21 cellular contexts compared by ENCODE assay signal in genomic region chr4:147955827-147956565, GRCh38.
"Had no signal": no experiment of that assay in that cellular context is flagged by ENCODE, and none has a peak within 500 bp of the region (broad histone marks: within the 10 kb centered on the region; RNA-seq: fewer than 3 reads in every experiment).

No MANE protein-coding gene starts in this region.

- H3K27me3 Mint-ChIP-seq: activated CD4-positive, alpha-beta memory T cell treated with anti-CD3 and anti-CD28 coated beads for 36 hours; activated CD8-positive, alpha-beta memory T cell treated with anti-CD3 and anti-CD28 coated beads, Interleukin-2, amount 10 ng/mL, durations not matched to agents 7 days and 5 days; activated naive CD8-positive, alpha-beta T cell treated with anti-CD3 and anti-CD28 coated beads, Interleukin-2, amount 50 U/mL, for 24 hours; T-cell; type B pancreatic cell had no signal

- H3K4me1 Mint-ChIP-seq: activated CD8-positive, alpha-beta memory T cell treated with anti-CD3 and anti-CD28 coated beads, Interleukin-2, amount 10 ng/mL, durations not matched to agents 7 days and 5 days; activated naive CD8-positive, alpha-beta T cell treated with anti-CD3 and anti-CD28 coated beads, Interleukin-2, amount 50 U/mL, for 24 hours; immature natural killer cell; stimulated activated effector memory CD8-positive, alpha-beta T cell treated with anti-CD3 and anti-CD28 coated beads, Interleukin-12 subunit alpha, Interleukin-12 subunit beta, amount 100 ng/mL, for 72 hours; T-cell had no signal

- H3K9me3 Mint-ChIP-seq: activated naive CD4-positive, alpha-beta T cell treated with anti-CD3 and anti-CD28 coated beads for 36 hours; activated T-helper 2 cell treated with anti-CD3 and anti-CD28 coated beads, Interferon-gamma antibody, Interleukin-2, Interleukin-4, amounts not matched to agents 10 μg/mL and 5 μg/mL and 100 μg/mL, durations not matched to agents 14 hours and 24 hours and 36 hours; neural progenitor cell; stimulated activated effector memory CD8-positive, alpha-beta T cell treated with anti-CD3 and anti-CD28 coated beads, Interleukin-12 subunit alpha, Interleukin-12 subunit beta, amount 100 ng/mL, for 72 hours; T-cell; type B pancreatic cell had no signal

- H3K4me3 Mint-ChIP-seq: activated CD4-positive, alpha-beta memory T cell treated with anti-CD3 and anti-CD28 coated beads for 36 hours; activated CD8-positive, alpha-beta memory T cell treated with anti-CD3 and anti-CD28 coated beads, Interleukin-2, amount 10 ng/mL, durations not matched to agents 7 days and 5 days; activated naive CD4-positive, alpha-beta T cell treated with anti-CD3 and anti-CD28 coated beads for 36 hours; activated naive CD8-positive, alpha-beta T cell treated with anti-CD3 and anti-CD28 coated beads, Interleukin-2, amount 50 U/mL, for 24 hours; immature natural killer cell; neural progenitor cell; stimulated activated effector memory CD8-positive, alpha-beta T cell treated with anti-CD3 and anti-CD28 coated beads, Interleukin-12 subunit alpha, Interleukin-12 subunit beta, amount 100 ng/mL, for 72 hours; T-cell; type B pancreatic cell had no signal

- H3K27ac ChIP-seq: neural progenitor cell, ovary had no signal

- DNase-seq: activated CD4-positive, alpha-beta memory T cell treated with anti-CD3 and anti-CD28 coated beads for 36 hours; activated CD4-positive, alpha-beta T cell treated with anti-CD3 and anti-CD28 coated beads for 1 hour; activated CD8-positive, alpha-beta memory T cell treated with anti-CD3 and anti-CD28 coated beads, Interleukin-2, amount 10 ng/mL, durations not matched to agents 7 days and 5 days; activated naive CD4-positive, alpha-beta T cell treated with anti-CD3 and anti-CD28 coated beads for 36 hours; activated naive CD8-positive, alpha-beta T cell treated with anti-CD3 and anti-CD28 coated beads, Interleukin-2, amount 50 U/mL, for 24 hours; activated T-cell treated with anti-CD3 and anti-CD28 coated beads, Interleukin-2, amount 50 U/mL, for 1 hour; aorta; esophagus squamous epithelium; glutamatergic neuron; hypothalamus; immature natural killer cell; left colon; ovary; stimulated activated CD4-positive, alpha-beta T cell treated with anti-CD3 and anti-CD28 coated beads, Interleukin-12 subunit alpha, Interleukin-12 subunit beta, amount 100 ng/mL, for 4 hours; substantia nigra; T-cell; T1000 had no signal

- H3K9ac ChIP-seq: neural progenitor cell had no signal

- H3K4me3 ChIP-seq: esophagus squamous epithelium, neural progenitor cell, ovary had no signal

- H3K9me3 ChIP-seq: esophagus squamous epithelium, ovary had no signal

- H3K27me3 ChIP-seq: esophagus squamous epithelium, neural progenitor cell, ovary had no signal

- H3K36me3 ChIP-seq: ovary had no signal

- ATAC-seq: activated CD8-positive, alpha-beta memory T cell treated with anti-CD3 and anti-CD28 coated beads, Interleukin-2, amount 10 ng/mL, durations not matched to agents 7 days and 5 days; activated naive CD8-positive, alpha-beta T cell treated with anti-CD3 and anti-CD28 coated beads, Interleukin-2, amount 50 U/mL, for 24 hours; left colon; stimulated activated effector memory CD8-positive, alpha-beta T cell treated with anti-CD3 and anti-CD28 coated beads, Interleukin-12 subunit alpha, Interleukin-12 subunit beta, amount 100 ng/mL, for 72 hours; T-cell had no signal

- H3K27ac Mint-ChIP-seq: activated CD4-positive, alpha-beta memory T cell treated with anti-CD3 and anti-CD28 coated beads for 36 hours; activated CD8-positive, alpha-beta memory T cell treated with anti-CD3 and anti-CD28 coated beads, Interleukin-2, amount 10 ng/mL, durations not matched to agents 7 days and 5 days; activated naive CD4-positive, alpha-beta T cell treated with anti-CD3 and anti-CD28 coated beads for 36 hours; activated naive CD8-positive, alpha-beta T cell treated with anti-CD3 and anti-CD28 coated beads, Interleukin-2, amount 50 U/mL, for 24 hours; activated T-helper 2 cell treated with anti-CD3 and anti-CD28 coated beads, Interferon-gamma antibody, Interleukin-2, Interleukin-4, amounts not matched to agents 10 μg/mL and 5 μg/mL and 100 μg/mL, durations not matched to agents 14 hours and 24 hours and 36 hours; immature natural killer cell; neural progenitor cell; stimulated activated effector memory CD8-positive, alpha-beta T cell treated with anti-CD3 and anti-CD28 coated beads, Interleukin-12 subunit alpha, Interleukin-12 subunit beta, amount 100 ng/mL, for 72 hours; T-cell; type B pancreatic cell had no signal

- H3K36me3 Mint-ChIP-seq: stimulated activated effector memory CD8-positive, alpha-beta T cell treated with anti-CD3 and anti-CD28 coated beads, Interleukin-12 subunit alpha, Interleukin-12 subunit beta, amount 100 ng/mL, for 72 hours had no signal
